ENCODE assay signal across 8 cellular contexts in genomic region chr11:44760917-44761545, GRCh38. TPM values are rescaled to one million over a fixed set of nuclear protein-coding genes. Genes with fewer than 3 reads are reported as not detected.
A peak's percentile ranks its signal among the peaks of the same experiment; 100 is the strongest.
DNase-seq lines count a peak whose midpoint lies in the region; ATAC-seq, FAIRE-seq and TF ChIP-seq lines count a peak whose summit lies in the region.

No MANE protein-coding gene starts in this region.

- TF ChIP-seq EP300 in HepG2 (IDR thresholded peaks at IDR 0.05; ENCODE audit: low read depth in 2 of 2, low read length in 2 of 2) (no peak), HepG2 (CRISPR knock-in tag; IDR thresholded peaks at IDR 0.05; ENCODE audit: borderline replicate concordance) (no peak)

- H3K27me3 ChIP-seq in HepG2 (ENCODE audit: control insufficient read depth in 1 of 2, insufficient read depth in 2 of 2, low read length in 2 of 2), result peaks cover 0 to 7% of the 10 kb centered on the region in 2 experiments; a peak in 2 of 5 replicates

- H3K4me1 ChIP-seq in HepG2 (ENCODE audit: insufficient read depth, low read length), result no peaks in the 10 kb centered on the region
- H3K4me1 ChIP-seq in urinary bladder (ENCODE audit: insufficient read depth), result peaks cover 1% of the 10 kb centered on the region

- H4K20me1 ChIP-seq in HepG2 (ENCODE audit: insufficient read depth, low read length), result no peaks in the 10 kb centered on the region

- no peak overlapping the region for H3K4me3 Mint-ChIP-seq in activated naive CD4-positive, alpha-beta T cell treated with anti-CD3 and anti-CD28 coated beads, Interleukin-2, amount 10 ng/mL, durations not matched to agents 7 days and 5 days

- peak; percentile 31 for DNase-seq in NCI-H2171 treated with DMSO at 0.1 percent for 48 hours (lab: John Stamatoyannopoulos, UW)
- no peak for DNase-seq in NCI-H2171 (lab: John Stamatoyannopoulos, UW)
- DNase-seq in choroid plexus epithelial cell (ENCODE audit: low read depth), result peak; percentile 77
- DNase-seq in HepG2 (ENCODE audit: low spot score), result no peak
- no peak for DNase-seq in activated effector memory CD4-positive, alpha-beta T cell treated with Interleukin-2 at 50 U/mL for 16 hours
- DNase-seq in activated naive CD4-positive, alpha-beta T cell treated with anti-CD3 and anti-CD28 coated beads, Interleukin-2, amount 10 ng/mL, durations not matched to agents 7 days and 5 days, result no peak
- DNase-seq in NCI-H1436 (lab: John Stamatoyannopoulos, UW), result no peak

- H3K27ac ChIP-seq in HepG2 (ENCODE audit: extremely low read length, insufficient read depth, low read length) (no peak overlapping the region), urinary bladder (ENCODE audit: low read depth) (peak overlapping the region; percentile 52)

- H3K9me3 ChIP-seq in HepG2 (ENCODE audit: low read length), result no peaks in the 10 kb centered on the region

- peaks cover 26% of the 10 kb centered on the region for H3K36me3 Mint-ChIP-seq in activated naive CD4-positive, alpha-beta T cell treated with anti-CD3 and anti-CD28 coated beads, Interleukin-2, amount 10 ng/mL, durations not matched to agents 7 days and 5 days

- H3K36me3 ChIP-seq in HepG2 (replicated peaks in 1 of 2; ENCODE audit: control insufficient read depth in 1 of 2, insufficient read depth in 2 of 2, low read length in 2 of 2), result no peaks in the 10 kb centered on the region
- no peaks in the 10 kb centered on the region for H3K36me3 ChIP-seq in urinary bladder (ENCODE audit: insufficient read depth)

- FAIRE-seq in HepG2 (lab: Jason Lieb, UNC), result no peak

- H3K4me2 ChIP-seq in HepG2 (ENCODE audit: low read depth, low read length), result no peak overlapping the region

- 10% methylated on average over 10 of the region's 10 CpGs for WGBS in HepG2 (ENCODE audit: low lambda C conversion rate)
- WGBS in urinary bladder, result 20% methylated on average over 10 of the region's 10 CpGs

- no peak overlapping the region for H2AFZ ChIP-seq in HepG2 (ENCODE audit: low read length)

- no peaks in the 10 kb centered on the region for H3K4me1 Mint-ChIP-seq in activated naive CD4-positive, alpha-beta T cell treated with anti-CD3 and anti-CD28 coated beads, Interleukin-2, amount 10 ng/mL, durations not matched to agents 7 days and 5 days

- intact Hi-C loops in HepG2 (cut with micrococcal nuclease; ENCODE audit: unreplicated experiment), result no loop called here

- peaks cover 14% of the 10 kb centered on the region for H3K9me3 Mint-ChIP-seq in activated naive CD4-positive, alpha-beta T cell treated with anti-CD3 and anti-CD28 coated beads, Interleukin-2, amount 10 ng/mL, durations not matched to agents 7 days and 5 days

- TF ChIP-seq POLR2A in HepG2 (IDR thresholded peaks at IDR 0.05; ENCODE audit: insufficient read depth in 1 of 2, low read depth in 2 of 2, low read length in 2 of 2), result no peak

- BruUV-seq in HepG2 (replicated peaks; lab: Mats Ljungman, UMichigan), result no TSS peak

- no peaks in the 10 kb centered on the region for H3K27me3 Mint-ChIP-seq in activated naive CD4-positive, alpha-beta T cell treated with anti-CD3 and anti-CD28 coated beads, Interleukin-2, amount 10 ng/mL, durations not matched to agents 7 days and 5 days

- H3K79me2 ChIP-seq in HepG2 (ENCODE audit: insufficient read depth, low read length), result no peaks in the 10 kb centered on the region

- no peak for TF ChIP-seq CTCF in choroid plexus epithelial cell (conservative IDR thresholded peaks at IDR 0.05; ENCODE audit: low read depth, low read length)
- TF ChIP-seq CTCF in HepG2 (CRISPR knock-in tag; IDR thresholded peaks at IDR 0.05), result no peak

- TF ChIP-seq RAD21 in HepG2 (CRISPR knock-in tag; IDR thresholded peaks at IDR 0.05), result no peak

- CTCF ChIA-PET in HepG2 (lab: Yijun Ruan, JAX; ENCODE audit: low intra/inter-chr PET ratio, low total read pairs), result no interaction called here
- CTCF ChIA-PET in activated naive CD4-positive, alpha-beta T cell treated with anti-CD3 and anti-CD28 coated beads, Interleukin-2, amount 10 ng/mL, durations not matched to agents 7 days and 5 days (lab: Charles Lee), result interaction anchor here (0.9 to 1.1 kb wide), 2 partner anchors 13 to 17 kb away, joined by 3 read pairs; no protein-coding TSS in a partner anchor

- ATAC-seq in HepG2, result peak; percentile 53; the same call in 2 of the 3 replicates

- no peak overlapping the region for H3K4me3 ChIP-seq in choroid plexus epithelial cell (ENCODE audit: low read depth, low read length)
- H3K4me3 ChIP-seq in HepG2 (replicated peaks in 1 of 3; ENCODE audit: insufficient read depth in 1 of 3, low read depth in 2 of 3, low read length in 3 of 3), result no peak overlapping the region
- H3K4me3 ChIP-seq in urinary bladder (ENCODE audit: low read depth, low read length), result no peak overlapping the region

- H3K27ac Mint-ChIP-seq in activated naive CD4-positive, alpha-beta T cell treated with anti-CD3 and anti-CD28 coated beads, Interleukin-2, amount 10 ng/mL, durations not matched to agents 7 days and 5 days, result no peak overlapping the region

- no peak overlapping the region for H3K9ac ChIP-seq in HepG2 (ENCODE audit: insufficient read depth, low read depth, low read length)

- POLR2A ChIA-PET in HepG2 (lab: Yijun Ruan, JAX), result no interaction called here

- in situ Hi-C loops in HepG2 (cut with HindIII; ENCODE audit: extremely low pct_ligation_motif_present, low pct_unique_long_range_greater_than_20kb), result loop anchor here (10.0 kb wide), 1 partner anchor 136 kb away; no protein-coding TSS in a partner anchor

TF ChIP-seq in HepG2, 621 proteins besides CTCF, POLR2A, EP300 and RAD21:
- TF ChIP-seq MATR3 (CRISPR knock-in tag; IDR thresholded peaks at IDR 0.05), result no peak
- TF ChIP-seq STAG1 (CRISPR knock-in tag; IDR thresholded peaks at IDR 0.05), result peak; percentile 15; the same call in 1 of the 2 replicates
- TF ChIP-seq CREB1 (IDR thresholded peaks at IDR 0.05), result peak; percentile 77
- no peak for TF ChIP-seq CREB1 (CRISPR knock-in tag; IDR thresholded peaks at IDR 0.05)

RNA-seq across cellular contexts. Expression of gene TSPAN18, which starts 34.3 kb away (rescaled TPM):
- total RNA-seq in HepG2 (2016; rRNA removed; fragmentation: Illumina TruSeq; extraction: Trizol) (not detected in 2 replicates), urinary bladder (32.2 TPM)
- not detected in 2 replicates for total RNA-seq in HepG2 (2016; cell fraction: cytosol; rRNA removed; fragmentation: Illumina TruSeq; extraction: Trizol; ENCODE audit: low read depth)
- not detected in 2 replicates for total RNA-seq in HepG2 (2016; cell fraction: insoluble cytoplasmic fraction; rRNA removed; fragmentation: Illumina TruSeq; extraction: Trizol)
- not detected in 2 replicates for total RNA-seq in HepG2 (2016; cell fraction: membrane; rRNA removed; fragmentation: Illumina TruSeq; extraction: Trizol)
- not detected in 2 replicates for total RNA-seq in HepG2 (2016; cell fraction: nucleus; rRNA removed; fragmentation: Illumina TruSeq; extraction: Trizol)
- polyA plus RNA-seq in HepG2 (2011; rRNA removed) (not detected in 2 replicates), urinary bladder (36.9 TPM)
- polyA plus RNA-seq in HepG2 (2011; cell fraction: cytosol; rRNA removed), result not detected in 2 replicates
- not detected in 2 replicates for polyA plus RNA-seq in HepG2 (2011; cell fraction: nucleus; rRNA removed)
- polyA plus RNA-seq in HepG2 (2012), result not detected in 2 replicates
- polyA plus RNA-seq in HepG2 (2016; cell fraction: cytosol; fragmentation: Illumina TruSeq; extraction: Trizol; ENCODE audit: low read depth), result not detected in 2 replicates
- polyA plus RNA-seq in HepG2 (2016; cell fraction: insoluble cytoplasmic fraction; fragmentation: Illumina TruSeq; extraction: Trizol; ENCODE audit: low read depth), result not detected in 2 replicates
- not detected in 2 replicates for polyA plus RNA-seq in HepG2 (2016; cell fraction: membrane; fragmentation: Illumina TruSeq; extraction: Trizol; ENCODE audit: low read depth)
- not detected in 2 replicates for polyA plus RNA-seq in HepG2 (2016; cell fraction: nucleus; fragmentation: Illumina TruSeq; extraction: Trizol; ENCODE audit: insufficient read depth, low read depth)
- not detected in 2 replicates for polyA minus RNA-seq in HepG2 (2011; rRNA and poly(A)+ RNA removed; ENCODE audit: low replicate concordance)
- polyA minus RNA-seq in HepG2 (2011; cell fraction: cytosol; rRNA and poly(A)+ RNA removed), result not detected in 2 replicates
- not detected in 2 replicates for polyA minus RNA-seq in HepG2 (2011; cell fraction: nucleus; rRNA and poly(A)+ RNA removed)

Comparison
In these comparisons a context has a peak if more than half of its experiments do, and no peak if none do; other contexts are left out.
1. DNase-seq: peak in NCI-H2171 treated with DMSO at 0.1 percent for 48 hours (single experiment) and choroid plexus epithelial cell (single experiment); none in NCI-H2171 (single experiment), HepG2 (single experiment), activated effector memory CD4-positive, alpha-beta T cell treated with Interleukin-2 at 50 U/mL for 16 hours (single experiment), activated naive CD4-positive, alpha-beta T cell treated with anti-CD3 and anti-CD28 coated beads, Interleukin-2, amount 10 ng/mL, durations not matched to agents 7 days and 5 days (single experiment) and NCI-H1436 (single experiment).
2. RNA of gene TSPAN18, which starts 34.3 kb away (total RNA-seq): 32.2 TPM in urinary bladder (single experiment); not detected in HepG2; every median in the first group is over 10 times any median in the second.